Comparison of ENCODE assay signal across 8 cellular contexts in the genomic region with DNA sequence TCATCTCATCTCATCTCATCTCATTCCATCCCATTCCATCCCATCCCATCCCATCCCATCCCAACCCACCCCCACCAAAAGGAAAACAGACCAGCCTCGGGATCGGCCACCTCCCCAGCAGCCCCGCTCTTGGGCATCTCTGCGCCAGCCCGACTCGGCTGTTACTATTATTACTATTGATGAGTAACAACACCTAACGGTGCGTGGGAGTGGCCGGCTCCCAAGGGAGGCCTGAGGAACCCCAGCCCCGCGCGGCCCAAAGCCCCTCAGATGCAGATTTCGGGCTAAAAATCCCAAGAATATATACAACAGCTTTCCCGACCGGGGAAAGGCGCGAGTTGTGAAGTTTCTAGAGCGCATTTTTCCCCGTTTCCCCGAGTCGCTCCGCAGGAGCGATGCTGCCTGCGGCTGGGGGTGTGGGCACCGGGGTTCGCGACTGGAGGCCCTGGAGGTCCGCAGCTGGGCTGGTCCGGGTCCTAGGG. TPM values are rescaled to one million over a fixed set of nuclear protein-coding genes. Genes with fewer than 3 reads are reported as not detected.
DNase-seq lines count a peak whose midpoint lies in the region; ATAC-seq and TF ChIP-seq lines count a peak whose summit lies in the region.

No MANE protein-coding gene starts in this region.

- H3K27me3 ChIP-seq in Panc1 (ENCODE audit: control insufficient read depth, insufficient read depth, low read length): no peaks in the 10 kb centered on the region
- no peaks in the 10 kb centered on the region for H3K27me3 ChIP-seq in breast epithelium
- no peaks in the 10 kb centered on the region for H3K27me3 ChIP-seq in lower lobe of right lung (ENCODE audit: low read depth)

- peak; percentile 49 to 57 for ATAC-seq in activated CD4-positive, CD25-positive, alpha-beta regulatory T cell treated with anti-CD3 and anti-CD28 coated beads, Interleukin-2, amount 50 U/mL, for 24 hours
- peak; percentile 3 for ATAC-seq in HG02763 (IDR thresholded peaks at IDR 0.05; ENCODE audit: unreplicated experiment)
- ATAC-seq in Panc1: no peak
- ATAC-seq in lower lobe of right lung: peak in 1 of 2 donors; percentile 13
- ATAC-seq in stimulated activated memory B cell treated with anti-CD40 and anti-IgM and Interleukin-4, amounts not matched to agents 10 μg/mL and 1 μg/mL and 100 μg/mL, for 72 hours: peak; percentile 60
- ATAC-seq in HG03097 (IDR thresholded peaks at IDR 0.05; ENCODE audit: low FRiP score, unreplicated experiment): no peak

- H3K9me3 ChIP-seq in Panc1 (ENCODE audit: control insufficient read depth, insufficient read depth, low read depth, low read length) (no peaks in the 10 kb centered on the region), breast epithelium (no peaks in the 10 kb centered on the region), lower lobe of right lung (no peaks in the 10 kb centered on the region)

- peak overlapping the region; percentile 91 to 98 for H3K4me3 ChIP-seq in Panc1 (ENCODE audit: low read depth in 2 of 2, low read length in 2 of 2)
- peak overlapping the region; percentile 82 to 96 (median 91) for H3K4me3 ChIP-seq in breast epithelium
- H3K4me3 ChIP-seq in lower lobe of right lung: peak overlapping the region; percentile 73

- no peak for TF ChIP-seq POLR2A in breast epithelium (IDR thresholded peaks at IDR 0.05)

- no peaks in the 10 kb centered on the region; the same call in none of the 2 replicates for H3K36me3 ChIP-seq in Panc1 (ENCODE audit: control insufficient read depth, insufficient read depth, low read length)
- H3K36me3 ChIP-seq in breast epithelium: no peaks in the 10 kb centered on the region
- no peaks in the 10 kb centered on the region for H3K36me3 ChIP-seq in lower lobe of right lung

- BruUV-seq in Panc1 (replicated peaks; lab: Mats Ljungman, UMichigan): no TSS peak

- intact Hi-C loops in Panc1 (cut with micrococcal nuclease; ENCODE audit: unreplicated experiment): no loop called here
- intact Hi-C loops in breast epithelium (cut with DNase I; ENCODE audit: low total_unique reads): no loop called here
- intact Hi-C loops in lower lobe of right lung (cut with DNase I): no loop called here

- in situ Hi-C loops in Panc1 (cut with HindIII; ENCODE audit: low pct_unique_long_range_greater_than_20kb, low sequenced_read_pairs): no loop called here

- DNase-seq in activated CD4-positive, CD25-positive, alpha-beta regulatory T cell treated with anti-CD3 and anti-CD28 coated beads, Interleukin-2, amount 50 U/mL, for 72 hours: no peak
- DNase-seq in Panc1 (ENCODE audit: low read depth, low spot score) (no peak), breast epithelium (ENCODE audit: low spot score in 2 of 2) (no peak), lower lobe of right lung (peak; percentile 55)

- TF ChIP-seq CTCF in Panc1 (IDR thresholded peaks at IDR 0.05) (no peak), breast epithelium (IDR thresholded peaks at IDR 0.05) (no peak), lower lobe of right lung (IDR thresholded peaks at IDR 0.05) (no peak)

- no peaks in the 10 kb centered on the region for H3K27me3 Mint-ChIP-seq in stimulated activated memory B cell treated with anti-CD40 and anti-IgM and Interleukin-4, amounts not matched to agents 10 μg/mL and 1 μg/mL and 100 μg/mL, for 72 hours

- peaks cover 18% of the 10 kb centered on the region for H3K36me3 Mint-ChIP-seq in stimulated activated memory B cell treated with anti-CD40 and anti-IgM and Interleukin-4, amounts not matched to agents 10 μg/mL and 1 μg/mL and 100 μg/mL, for 72 hours

- H3K4me1 Mint-ChIP-seq in stimulated activated memory B cell treated with anti-CD40 and anti-IgM and Interleukin-4, amounts not matched to agents 10 μg/mL and 1 μg/mL and 100 μg/mL, for 72 hours: peaks cover 36% of the 10 kb centered on the region

- CTCF ChIA-PET in Panc1 (lab: Charles Lee): no interaction called here

- H3K27ac Mint-ChIP-seq in stimulated activated memory B cell treated with anti-CD40 and anti-IgM and Interleukin-4, amounts not matched to agents 10 μg/mL and 1 μg/mL and 100 μg/mL, for 72 hours: peak overlapping the region; percentile 91

- H3K27ac ChIP-seq in Panc1 (ENCODE audit: low read length) (peak overlapping the region; percentile 86), breast epithelium (peak overlapping the region; percentile 96), lower lobe of right lung (peak overlapping the region; percentile 54)

- H3K4me3 Mint-ChIP-seq in stimulated activated memory B cell treated with anti-CD40 and anti-IgM and Interleukin-4, amounts not matched to agents 10 μg/mL and 1 μg/mL and 100 μg/mL, for 72 hours: peak overlapping the region; percentile 93

- POLR2A ChIA-PET in Panc1 (lab: Charles Lee): no interaction called here

- H3K9me3 Mint-ChIP-seq in stimulated activated memory B cell treated with anti-CD40 and anti-IgM and Interleukin-4, amounts not matched to agents 10 μg/mL and 1 μg/mL and 100 μg/mL, for 72 hours: no peaks in the 10 kb centered on the region

- H3K4me1 ChIP-seq in Panc1 (ENCODE audit: control insufficient read depth, insufficient read depth, low read length) (peaks cover 25% of the 10 kb centered on the region), breast epithelium (no peaks in the 10 kb centered on the region), lower lobe of right lung (peaks cover 19% of the 10 kb centered on the region)

RNA-seq across cellular contexts. Expression of a gene that starts 0.6 kb away (rescaled TPM):
- total RNA-seq in Panc1 (2021; ENCODE audit: unreplicated experiment): 24.9 TPM
- polyA plus RNA-seq in Panc1 (2012; ENCODE audit: insufficient read length): 5.7 TPM
- total RNA-seq in breast epithelium: 10 to 100 TPM in 2 of 3 donors, 1 to 10 TPM in 1; 3.8 to 19.9 (median 12.5) TPM
- 4.0 TPM for total RNA-seq in lower lobe of right lung

Comparison
In these comparisons a context has a peak if more than half of its experiments do, and no peak if none do; other contexts are left out.
1. ATAC-seq: peak in activated CD4-positive, CD25-positive, alpha-beta regulatory T cell treated with anti-CD3 and anti-CD28 coated beads, Interleukin-2, amount 50 U/mL, for 24 hours (2 of 2), HG02763 (single experiment) and stimulated activated memory B cell treated with anti-CD40 and anti-IgM and Interleukin-4, amounts not matched to agents 10 μg/mL and 1 μg/mL and 100 μg/mL, for 72 hours (single experiment); none in Panc1 (single experiment) and HG03097 (single experiment).
2. Peak in every context shown above with its lines, with median percentiles within 50 percentile points of each other: H3K27ac ChIP-seq and H3K4me3 ChIP-seq.